10 cellular contexts compared by ENCODE assay signal in the genomic region with DNA sequence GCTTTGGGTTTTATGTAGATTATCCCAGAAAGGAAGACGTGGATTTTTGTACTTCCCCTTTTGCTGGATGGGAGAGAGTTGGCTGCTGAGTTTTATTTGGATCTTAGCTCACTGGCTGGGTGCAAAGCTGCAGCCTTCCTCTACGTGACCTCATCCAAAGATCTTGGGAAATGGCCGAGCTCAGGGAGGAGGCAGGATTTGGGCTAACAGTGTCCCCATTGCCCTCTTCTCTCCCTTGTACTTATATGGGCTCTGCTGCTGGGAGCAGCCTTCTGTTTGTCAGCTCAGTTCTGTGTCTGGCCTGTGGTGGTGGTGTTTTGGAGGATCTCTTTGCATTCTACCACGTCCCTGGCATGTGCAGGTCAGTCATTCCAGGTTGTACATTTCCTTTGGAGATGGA.
DNase-seq lines count a peak whose midpoint lies in the region; ATAC-seq lines count a peak whose summit lies in the region.
"Had no signal": no experiment of that assay in that cellular context is flagged by ENCODE, and none has a peak within 500 bp of the region (broad histone marks: within the 10 kb centered on the region; RNA-seq: fewer than 3 reads in every experiment).

No MANE protein-coding gene starts in this region.

- DNase-seq in RPMI8226: peak; percentile 38
- DNase-seq in SHP77 (lab: John Stamatoyannopoulos, UW): no peak
- DNase-seq: activated CD4-positive, alpha-beta T cell treated with anti-CD3 and anti-CD28 coated beads, Interleukin-2, amount 10 ng/mL, durations not matched to agents 7 days and 5 days; activated naive CD8-positive, alpha-beta T cell treated with anti-CD3 and anti-CD28 coated beads, Interleukin-2, amount 10 ng/mL, durations not matched to agents 7 days and 5 days; endodermal cell; GDM1; H7; SK-N-SH had no signal

- H3K36me3 ChIP-seq in mucosa of stomach (ENCODE audit: control insufficient read depth, insufficient read depth, low read length): no peaks in the 10 kb centered on the region

- H3K27me3 ChIP-seq in mucosa of stomach (ENCODE audit: control insufficient read depth, insufficient read depth, low read length): peaks cover 10% of the 10 kb centered on the region

- H3K4me1 ChIP-seq in mucosa of stomach (ENCODE audit: control insufficient read depth, insufficient read depth, low read length): peaks cover 14% of the 10 kb centered on the region

- H3K9me3 ChIP-seq in mucosa of stomach (ENCODE audit: control insufficient read depth, low read length): no peaks in the 10 kb centered on the region
- H3K9me3 ChIP-seq: SK-N-SH had no signal

- H3K4me3 ChIP-seq in mucosa of stomach (ENCODE audit: low read length): no peak overlapping the region

- H3K9ac ChIP-seq in mucosa of stomach (ENCODE audit: low read length): peak overlapping the region; percentile 51
- H3K9ac ChIP-seq: SK-N-SH had no signal

- ATAC-seq in HG03045 (IDR thresholded peaks at IDR 0.05; ENCODE audit: unreplicated experiment): no peak
